4 cellular contexts compared by ENCODE assay signal in the genomic region with DNA sequence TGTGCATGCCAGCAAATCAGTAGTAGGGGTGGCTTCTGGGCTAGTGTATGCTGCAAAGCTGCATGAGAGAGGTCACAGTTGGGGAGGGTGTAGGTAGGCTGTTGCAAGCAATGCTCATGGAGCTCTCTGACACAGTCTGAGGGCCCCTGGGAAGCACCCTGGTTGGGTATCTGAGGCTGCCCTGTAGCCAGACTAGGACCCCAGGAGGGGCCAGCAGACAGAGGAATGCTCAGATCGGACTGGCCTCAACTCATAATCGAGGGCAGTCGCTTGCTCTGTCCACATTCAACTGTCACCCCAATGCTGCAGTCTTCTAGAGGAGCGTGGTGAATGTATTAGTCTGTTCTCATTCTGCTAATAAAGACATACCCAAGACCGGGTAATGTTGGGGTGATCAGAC.
"Had no signal": no experiment of that assay in that cellular context is flagged by ENCODE, and none has a peak within 500 bp of the region (broad histone marks: within the 10 kb centered on the region; RNA-seq: fewer than 3 reads in every experiment).

No MANE protein-coding gene starts in this region.

- ATAC-seq: GM23338 had no signal

- H3K4me3 ChIP-seq: GM23338 had no signal

- H3K4me1 Mint-ChIP-seq: GM23338, H9 had no signal

- DNase-seq: H9, HCEC 1CT, IMR-90 had no signal

- H3K4me3 Mint-ChIP-seq: GM23338, H9 had no signal

- H3K27ac Mint-ChIP-seq: GM23338, H9 had no signal
